25 cellular contexts compared by ENCODE assay signal in genomic region chr10:93378039-93378438, GRCh38.
DNase-seq lines count a peak whose midpoint lies in the region; ATAC-seq and TF ChIP-seq lines count a peak whose summit lies in the region.
"Had no signal": no experiment of that assay in that cellular context is flagged by ENCODE, and none has a peak within 500 bp of the region (broad histone marks: within the 10 kb centered on the region; RNA-seq: fewer than 3 reads in every experiment).

No MANE protein-coding gene starts in this region.

- no peaks in the 10 kb centered on the region for H3K79me2 ChIP-seq in smooth muscle cell (ENCODE audit: low read depth)

- H3F3A ChIP-seq in smooth muscle cell (ENCODE audit: low read depth), result peaks cover 21% of the 10 kb centered on the region

- peaks cover 81% of the 10 kb centered on the region for H3K36me3 Mint-ChIP-seq in HFFc6 (ENCODE audit: low read depth)
- H3K36me3 Mint-ChIP-seq in activated T-helper 17 cell treated with anti-CD3 and anti-CD28 coated beads, Interleukin-2, amount 50 U/mL, for 72 hours (ENCODE audit: low read depth), result peaks cover 58% of the 10 kb centered on the region
- no peaks in the 10 kb centered on the region for H3K36me3 Mint-ChIP-seq in CD4-positive, alpha-beta memory T cell
- H3K36me3 Mint-ChIP-seq: IgD-negative memory B cell had no signal

- no peak for ATAC-seq in activated T-helper 17 cell treated with anti-CD3 and anti-CD28 coated beads, Interleukin-2, amount 50 U/mL, for 72 hours (replicated peaks)
- no peak for ATAC-seq in gastroesophageal sphincter
- ATAC-seq: lower lobe of right lung had no signal

- no peaks in the 10 kb centered on the region for H4K20me1 ChIP-seq in smooth muscle cell (ENCODE audit: low read depth)

- H3K4me2 ChIP-seq in smooth muscle cell, result no peak overlapping the region
- H3K4me2 ChIP-seq: SK-N-SH had no signal

- H3K9me3 ChIP-seq in gastroesophageal sphincter (no peaks in the 10 kb centered on the region), smooth muscle cell (replicated peaks; ENCODE audit: low read depth) (no peaks in the 10 kb centered on the region)
- no peaks in the 10 kb centered on the region for H3K9me3 ChIP-seq in CD4-positive, alpha-beta memory T cell (ENCODE audit: control insufficient read depth in 1 of 2, low read length in 2 of 2)
- H3K9me3 ChIP-seq: lower lobe of right lung, neutrophil, right atrium auricular region, SK-N-SH had no signal

- peaks cover 10 to 62% of the 10 kb centered on the region in 2 donors for H3K36me3 ChIP-seq in gastroesophageal sphincter
- H3K36me3 ChIP-seq in smooth muscle cell (ENCODE audit: low read depth), result peaks cover 23% of the 10 kb centered on the region
- H3K36me3 ChIP-seq in CD4-positive, alpha-beta memory T cell (ENCODE audit: insufficient read depth, low read length), result no peaks in the 10 kb centered on the region
- H3K36me3 ChIP-seq: neutrophil, WERI-Rb-1 had no signal

- no peak overlapping the region for H3K9ac ChIP-seq in smooth muscle cell (ENCODE audit: low read depth)

- WGBS in gastroesophageal sphincter (ENCODE audit: low coverage in 1 of 2), 2 donors, result 92 to 93% methylated on average over 2 of the region's 2 CpGs
- WGBS in smooth muscle cell (ENCODE audit: low lambda C conversion rate), result 98% methylated on average over 2 of the region's 2 CpGs

- H3K27ac ChIP-seq in gastroesophageal sphincter (peak overlapping the region; percentile 82 to 88 (median 86)), smooth muscle cell (ENCODE audit: low read depth) (peak overlapping the region; percentile 85)
- H3K27ac ChIP-seq in CD4-positive, alpha-beta memory T cell (ENCODE audit: low read depth, low read length), result no peak overlapping the region
- H3K27ac ChIP-seq: lower lobe of right lung, neutrophil, WERI-Rb-1 had no signal

- peak overlapping the region; percentile 11; the same call in 1 of the 2 replicates for H3K4me3 Mint-ChIP-seq in HFFc6
- no peak overlapping the region for H3K4me3 Mint-ChIP-seq in activated T-helper 17 cell treated with anti-CD3 and anti-CD28 coated beads, Interleukin-2, amount 50 U/mL, for 72 hours
- no peak overlapping the region for H3K4me3 Mint-ChIP-seq in CD4-positive, alpha-beta memory T cell
- H3K4me3 Mint-ChIP-seq: B cell; IgD-negative memory B cell; T-helper 2 cell treated with Interferon-gamma antibody and Interleukin-4, amounts not matched to agents 5 μg/mL and 100 μg/mL, for 36 hours had no signal

- no peak for TF ChIP-seq CTCF in HFFc6 (IDR thresholded peaks at IDR 0.05)
- no peak for TF ChIP-seq CTCF in gastroesophageal sphincter (IDR thresholded peaks at IDR 0.05)
- TF ChIP-seq CTCF in smooth muscle cell (IDR thresholded peaks at IDR 0.05; ENCODE audit: borderline replicate concordance, insufficient read depth, poor library complexity, severe bottlenecking), result no peak

- H3K27me3 ChIP-seq in gastroesophageal sphincter (no peaks in the 10 kb centered on the region), smooth muscle cell (ENCODE audit: low read depth) (no peaks in the 10 kb centered on the region)
- no peaks in the 10 kb centered on the region for H3K27me3 ChIP-seq in CD4-positive, alpha-beta memory T cell (ENCODE audit: insufficient read depth, low read length)
- H3K27me3 ChIP-seq: neutrophil, right atrium auricular region had no signal

- H3K27ac Mint-ChIP-seq in HFFc6, result peak overlapping the region; percentile 93
- H3K27ac Mint-ChIP-seq in activated T-helper 17 cell treated with anti-CD3 and anti-CD28 coated beads, Interleukin-2, amount 50 U/mL, for 72 hours, result peak overlapping the region; percentile 99
- no peak overlapping the region for H3K27ac Mint-ChIP-seq in CD4-positive, alpha-beta memory T cell
- H3K27ac Mint-ChIP-seq: B cell, IgD-negative memory B cell had no signal

- no peak for DNase-seq in HFFc6
- DNase-seq in smooth muscle cell (lab: John Stamatoyannopoulos, UW; ENCODE audit: unreplicated experiment), result no peak
- no peak for DNase-seq in activated CD8-positive, alpha-beta memory T cell treated with anti-CD3 and anti-CD28 coated beads, Interleukin-2, amount 50 U/mL, for 48 hours
- DNase-seq in NAMALWA (ENCODE audit: low spot score), result no peak
- no peak for DNase-seq in CD4-positive, alpha-beta memory T cell
- DNase-seq: activated CD4-positive, alpha-beta T cell treated with anti-CD3 and anti-CD28 coated beads, Interleukin-2, amount 50 U/mL, for 4 hours; activated CD8-positive, alpha-beta memory T cell treated with anti-CD3 and anti-CD28 coated beads, Interleukin-2, amount 50 U/mL, for 4 hours; activated gamma-delta T cell; DMS79; dorsolateral prefrontal cortex; HCEC 1CT; islet precursor cell; lower lobe of right lung; MM.1S; NCI-H1436 treated with DMSO at 0.1 percent for 48 hours; NCI-H524; SK-N-SH; WERI-Rb-1 had no signal

- peaks cover 8% of the 10 kb centered on the region for H3K27me3 Mint-ChIP-seq in HFFc6 (ENCODE audit: insufficient read depth)
- peaks cover 4% of the 10 kb centered on the region for H3K27me3 Mint-ChIP-seq in activated T-helper 17 cell treated with anti-CD3 and anti-CD28 coated beads, Interleukin-2, amount 50 U/mL, for 72 hours
- peaks cover 0 to 1% of the 10 kb centered on the region in 2 donors for H3K27me3 Mint-ChIP-seq in CD4-positive, alpha-beta memory T cell
- H3K27me3 Mint-ChIP-seq: IgD-negative memory B cell had no signal

- H3K4me1 Mint-ChIP-seq in HFFc6 (ENCODE audit: low read depth), result peaks cover 74% of the 10 kb centered on the region
- H3K4me1 Mint-ChIP-seq in activated T-helper 17 cell treated with anti-CD3 and anti-CD28 coated beads, Interleukin-2, amount 50 U/mL, for 72 hours, result peaks cover 20% of the 10 kb centered on the region
- H3K4me1 Mint-ChIP-seq in CD4-positive, alpha-beta memory T cell, result peaks cover 9 to 18% (median 9%) of the 10 kb centered on the region in 4 donors

- no peak for TF ChIP-seq POLR2A in gastroesophageal sphincter (IDR thresholded peaks at IDR 0.05)

- no peak overlapping the region for H2AFZ ChIP-seq in smooth muscle cell (ENCODE audit: low read depth)

- TF ChIP-seq EP300 in gastroesophageal sphincter (IDR thresholded peaks at IDR 0.05), result no peak

- intact Hi-C loops in CD4-positive, alpha-beta memory T cell (cut with micrococcal nuclease), result loop anchor here (5.0 to 10.0 kb wide), 2 partner anchors 304 to 477 kb away; no protein-coding TSS in a partner anchor

- POLR2A ChIA-PET in CD4-positive, alpha-beta memory T cell (lab: Charles Lee; ENCODE audit: partially characterized antibody), result interaction anchor here (3.5 kb wide), 1 partner anchor 104 kb away, joined by 31 read pairs; the partner anchor contains the start of gene MYOF

- H3K4me1 ChIP-seq in gastroesophageal sphincter (peaks cover 2 to 46% (median 9%) of the 10 kb centered on the region in 3 donors), smooth muscle cell (ENCODE audit: low read depth) (peaks cover 9% of the 10 kb centered on the region)
- peaks cover 11% of the 10 kb centered on the region for H3K4me1 ChIP-seq in CD4-positive, alpha-beta memory T cell (ENCODE audit: insufficient read depth, low read length)

- H3K9me3 Mint-ChIP-seq in HFFc6, result no peaks in the 10 kb centered on the region
- no peaks in the 10 kb centered on the region for H3K9me3 Mint-ChIP-seq in activated T-helper 17 cell treated with anti-CD3 and anti-CD28 coated beads, Interleukin-2, amount 50 U/mL, for 72 hours
- H3K9me3 Mint-ChIP-seq in CD4-positive, alpha-beta memory T cell, result no peaks in the 10 kb centered on the region
- H3K9me3 Mint-ChIP-seq: IgD-negative memory B cell; T-helper 2 cell treated with Interferon-gamma antibody and Interleukin-4, amounts not matched to agents 5 μg/mL and 100 μg/mL, for 36 hours had no signal

- H3K4me3 ChIP-seq in gastroesophageal sphincter (no peak overlapping the region), smooth muscle cell (no peak overlapping the region)
- H3K4me3 ChIP-seq in CD4-positive, alpha-beta memory T cell (ENCODE audit: low read length in 2 of 2), result no peak overlapping the region
- H3K4me3 ChIP-seq: dorsolateral prefrontal cortex, lower lobe of right lung, right atrium auricular region had no signal

- CTCF ChIA-PET in CD4-positive, alpha-beta memory T cell (lab: Charles Lee; ENCODE audit: partially characterized antibody), result interaction anchor here (1.5 to 23.8 kb wide), 8 partner anchors 8 to 135 kb away, joined by 5 to 726 read pairs (median 40); partner anchors contain the start of gene MYOF

Comparison
In these comparisons a context has a peak if more than half of its experiments do, and no peak if none do; other contexts are left out.
1. H3K27ac Mint-ChIP-seq: peak in HFFc6 (single experiment) and activated T-helper 17 cell treated with anti-CD3 and anti-CD28 coated beads, Interleukin-2, amount 50 U/mL, for 72 hours (single experiment); none in CD4-positive, alpha-beta memory T cell (0 of 7).